8 cellular contexts compared by ENCODE assay signal in the genomic region with DNA sequence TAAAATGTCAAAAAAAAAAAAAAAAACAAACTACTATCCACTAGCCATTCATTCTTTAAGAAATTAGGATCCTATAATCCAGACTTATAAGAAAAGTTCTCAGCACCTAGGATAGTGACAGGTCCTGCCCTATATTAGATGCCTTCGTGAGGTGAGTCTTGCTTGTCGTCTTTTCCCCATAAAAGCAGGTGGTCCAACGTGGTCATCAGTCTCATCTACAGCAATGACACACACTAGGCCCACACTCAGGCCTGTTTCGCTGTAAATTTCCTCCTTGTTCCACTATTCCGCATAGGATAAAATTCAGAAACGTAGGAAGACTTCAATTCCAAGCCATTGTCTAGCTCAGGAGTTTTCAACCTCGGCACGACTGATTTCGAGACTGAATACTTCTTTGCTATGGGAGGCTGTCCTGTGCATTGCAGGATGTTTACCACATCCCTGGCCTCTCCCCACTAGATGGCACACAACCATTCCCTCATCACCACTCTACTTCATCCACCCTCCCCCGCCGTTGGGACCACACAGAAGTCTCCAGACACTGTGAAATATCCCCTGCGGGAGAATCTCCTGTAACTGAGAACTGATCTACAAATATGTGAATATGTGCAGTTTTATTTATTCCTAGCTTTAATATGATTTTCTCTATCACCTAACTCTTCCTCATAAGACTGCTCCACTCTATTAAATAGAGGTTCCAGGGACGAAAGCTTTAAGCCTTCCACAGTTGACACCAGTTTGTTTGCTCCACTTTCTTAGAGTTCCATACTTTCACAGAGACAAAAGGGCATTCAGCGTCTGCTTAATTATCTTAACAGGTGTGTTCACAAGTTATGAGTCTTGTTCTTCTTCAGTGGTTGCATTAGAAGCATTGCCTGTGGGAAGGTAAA.
DNase-seq lines count a peak whose midpoint lies in the region; ATAC-seq lines count a peak whose summit lies in the region.

No MANE protein-coding gene starts in this region.

- DNase-seq in NCI-H187 treated with DMSO at 0.1 percent for 48 hours (lab: John Stamatoyannopoulos, UW) (peak; percentile 15), NCI-H187 (lab: John Stamatoyannopoulos, UW) (no peak), NCI-H2171 treated with DMSO at 0.1 percent for 48 hours (lab: John Stamatoyannopoulos, UW) (peak; percentile 79), dermis blood vessel endothelial cell (peak; percentile 52), midbrain (lab: John Stamatoyannopoulos, UW) (peak; percentile 26)

- ATAC-seq in HG02642 (IDR thresholded peaks at IDR 0.05; ENCODE audit: poor library complexity, unreplicated experiment) (no peak), GM18519 (IDR thresholded peaks at IDR 0.05; ENCODE audit: low FRiP score, unreplicated experiment) (no peak), HG03378 (IDR thresholded peaks at IDR 0.05; ENCODE audit: unreplicated experiment) (no peak)

Comparison
In these comparisons a context has a peak if more than half of its experiments do, and no peak if none do; other contexts are left out.
1. DNase-seq: peak in NCI-H187 treated with DMSO at 0.1 percent for 48 hours (single experiment), NCI-H2171 treated with DMSO at 0.1 percent for 48 hours (single experiment), dermis blood vessel endothelial cell (single experiment) and midbrain (single experiment); none in NCI-H187 (0 of 2).